Comparison of ENCODE assay signal across 34 cellular contexts in genomic region chr19:16679811-16680210, GRCh38.
"Had no signal": no experiment of that assay in that cellular context is flagged by ENCODE, and none has a peak within 500 bp of the region (broad histone marks: within the 10 kb centered on the region; RNA-seq: fewer than 3 reads in every experiment).

No MANE protein-coding gene starts in this region.

- H3K27me3 ChIP-seq: MG63 had no signal

- H3K4me3 ChIP-seq: MG63 had no signal

- H3K36me3 ChIP-seq: MG63 had no signal

- H3K4me2 ChIP-seq: KMS-11 had no signal

- DNase-seq: Karpas-422, Kasumi-1, MG63, MM.1S, MV-4-11, NCI-H1048, NCI-H1092, NCI-H1092 treated with DMSO at 0.1 percent for 48 hours, NCI-H1105, NCI-H1105 treated with DMSO at 0.1 percent for 48 hours, NCI-H1417, NCI-H1417 treated with DMSO at 0.1 percent for 48 hours, NCI-H1436, NCI-H1436 treated with DMSO at 0.1 percent for 48 hours, NCI-H146, NCI-H1694, NCI-H1694 treated with DMSO at 0.1 percent for 48 hours, NCI-H187, NCI-H187 treated with DMSO at 0.1 percent for 48 hours, NCI-H1930, NCI-H2029, NCI-H2029 treated with DMSO at 0.1 percent for 48 hours, NCI-H2081, NCI-H2081 treated with DMSO at 0.1 percent for 48 hours, NCI-H2107, NCI-H2171, NCI-H2171 treated with DMSO at 0.1 percent for 48 hours, NCI-H2227 treated with DMSO at 0.1 percent for 48 hours, NCI-H226, NCI-H345, NCI-H446, NCI-H446 treated with DMSO at 0.1 percent for 48 hours, NCI-H510A had no signal

- H3K9ac ChIP-seq: KMS-11 had no signal

- H3K27ac ChIP-seq: KMS-11 had no signal
